Comparison of ENCODE assay signal across 17 cellular contexts in genomic region chr2:217849576-217849975, GRCh38.
DNase-seq lines count a peak whose midpoint lies in the region; ATAC-seq, FAIRE-seq and TF ChIP-seq lines count a peak whose summit lies in the region.
"Had no signal": no experiment of that assay in that cellular context is flagged by ENCODE, and none has a peak within 500 bp of the region (broad histone marks: within the 10 kb centered on the region; RNA-seq: fewer than 3 reads in every experiment).

No MANE protein-coding gene starts in this region.

- intact Hi-C loops in lower lobe of right lung (cut with DNase I), result no loop called here

- WGBS in GM23248 (ENCODE audit: low coverage in 1 of 2, low lambda C conversion rate in 2 of 2, missing lambda C conversion rate in 2 of 2), 2 experiments, result 85 to 90% methylated on average over 6 of the region's 6 CpGs
- WGBS in smooth muscle cell (ENCODE audit: low lambda C conversion rate), result 92% methylated on average over 6 of the region's 6 CpGs

- no peaks in the 10 kb centered on the region for H3K9me3 ChIP-seq in GM23248 (ENCODE audit: low read depth)
- H3K9me3 ChIP-seq in astrocyte (ENCODE audit: insufficient read depth, low read depth, low read length), result no peaks in the 10 kb centered on the region
- peaks cover 6% of the 10 kb centered on the region for H3K9me3 ChIP-seq in lower lobe of right lung
- no peaks in the 10 kb centered on the region for H3K9me3 ChIP-seq in smooth muscle cell (replicated peaks; ENCODE audit: low read depth)

- H3K4me3 Mint-ChIP-seq in astrocyte (ENCODE audit: unreplicated experiment), result no peak overlapping the region
- H3K4me3 Mint-ChIP-seq: activated CD8-positive, alpha-beta memory T cell treated with anti-CD3 and anti-CD28 coated beads, Interleukin-2, amount 10 ng/mL, durations not matched to agents 7 days and 5 days; T-helper 2 cell treated with Interferon-gamma antibody and Interleukin-4, amounts not matched to agents 5 μg/mL and 100 μg/mL, for 36 hours had no signal

- H3K4me3 ChIP-seq in GM23248 (no peak overlapping the region), astrocyte (ENCODE audit: insufficient read depth, low read depth, low read length) (peak overlapping the region; percentile 37), lower lobe of right lung (no peak overlapping the region), smooth muscle cell (no peak overlapping the region)

- H3K79me2 ChIP-seq in GM23248 (ENCODE audit: insufficient read depth), result peaks cover 79% of the 10 kb centered on the region
- peaks cover 62% of the 10 kb centered on the region for H3K79me2 ChIP-seq in astrocyte (ENCODE audit: insufficient read depth, low read length)
- peaks cover 43% of the 10 kb centered on the region for H3K79me2 ChIP-seq in smooth muscle cell (ENCODE audit: low read depth)

- H3K27ac ChIP-seq in GM23248, result peak overlapping the region; percentile 85
- peak overlapping the region; percentile 84 for H3K27ac ChIP-seq in astrocyte (ENCODE audit: low read depth, low read length)
- peak overlapping the region; percentile 71 for H3K27ac ChIP-seq in lower lobe of right lung
- peak overlapping the region; percentile 69 for H3K27ac ChIP-seq in smooth muscle cell (ENCODE audit: low read depth)

- peak overlapping the region; percentile 49 for H3K27ac Mint-ChIP-seq in astrocyte (ENCODE audit: unreplicated experiment)
- H3K27ac Mint-ChIP-seq: activated CD8-positive, alpha-beta memory T cell treated with anti-CD3 and anti-CD28 coated beads, Interleukin-2, amount 10 ng/mL, durations not matched to agents 7 days and 5 days; T-helper 2 cell treated with Interferon-gamma antibody and Interleukin-4, amounts not matched to agents 5 μg/mL and 100 μg/mL, for 36 hours had no signal

- H2AFZ ChIP-seq in GM23248, result no peak overlapping the region
- H2AFZ ChIP-seq in astrocyte (ENCODE audit: low read depth, low read length), result no peak overlapping the region
- no peak overlapping the region for H2AFZ ChIP-seq in smooth muscle cell (ENCODE audit: low read depth)

- in situ Hi-C loops in GM23248 (cut with MboI), result no loop called here

- no peaks in the 10 kb centered on the region for H3K27me3 Mint-ChIP-seq in astrocyte (ENCODE audit: low read depth, unreplicated experiment)
- H3K27me3 Mint-ChIP-seq: activated CD8-positive, alpha-beta memory T cell treated with anti-CD3 and anti-CD28 coated beads, Interleukin-2, amount 10 ng/mL, durations not matched to agents 7 days and 5 days had no signal

- no peaks in the 10 kb centered on the region; the same call in 1 of the 2 replicates for H4K20me1 ChIP-seq in GM23248 (ENCODE audit: insufficient read depth)
- H4K20me1 ChIP-seq in astrocyte (ENCODE audit: insufficient read depth, low read length), result peaks cover 89% of the 10 kb centered on the region
- peaks cover 100% of the 10 kb centered on the region for H4K20me1 ChIP-seq in smooth muscle cell (ENCODE audit: low read depth)

- H3K4me1 Mint-ChIP-seq in astrocyte (ENCODE audit: low read depth, unreplicated experiment), result peaks cover 56% of the 10 kb centered on the region
- H3K4me1 Mint-ChIP-seq: activated CD8-positive, alpha-beta memory T cell treated with anti-CD3 and anti-CD28 coated beads, Interleukin-2, amount 10 ng/mL, durations not matched to agents 7 days and 5 days had no signal

- peaks cover 30% of the 10 kb centered on the region for H3K36me3 ChIP-seq in GM23248 (ENCODE audit: low read depth)
- peaks cover 34% of the 10 kb centered on the region for H3K36me3 ChIP-seq in astrocyte (ENCODE audit: insufficient read depth, low read length)
- H3K36me3 ChIP-seq in lower lobe of right lung, result peaks cover 73% of the 10 kb centered on the region
- no peaks in the 10 kb centered on the region for H3K36me3 ChIP-seq in smooth muscle cell (ENCODE audit: low read depth)

- H3K27me3 ChIP-seq in GM23248 (replicated peaks; ENCODE audit: insufficient read depth), result no peaks in the 10 kb centered on the region
- H3K27me3 ChIP-seq in astrocyte (ENCODE audit: insufficient read depth, low read length), result no peaks in the 10 kb centered on the region
- no peaks in the 10 kb centered on the region for H3K27me3 ChIP-seq in lower lobe of right lung (ENCODE audit: low read depth)
- H3K27me3 ChIP-seq in smooth muscle cell (ENCODE audit: low read depth), result no peaks in the 10 kb centered on the region

- no peaks in the 10 kb centered on the region for H3K9me2 ChIP-seq in GM23248 (ENCODE audit: insufficient read depth)

- no peak for TF ChIP-seq CTCF in astrocyte (IDR thresholded peaks at IDR 0.05; ENCODE audit: insufficient read depth, low read depth, low read length)
- no peak for TF ChIP-seq CTCF in lower lobe of right lung (IDR thresholded peaks at IDR 0.05)
- no peak for TF ChIP-seq CTCF in smooth muscle cell (IDR thresholded peaks at IDR 0.05; ENCODE audit: borderline replicate concordance, insufficient read depth, poor library complexity, severe bottlenecking)

- ATAC-seq in lower lobe of right lung (no peak), HG02973 (IDR thresholded peaks at IDR 0.05; ENCODE audit: unreplicated experiment) (no peak), HG02938 (IDR thresholded peaks at IDR 0.05; ENCODE audit: unreplicated experiment) (no peak), HG03045 (IDR thresholded peaks at IDR 0.05; ENCODE audit: unreplicated experiment) (no peak)
- ATAC-seq: activated CD8-positive, alpha-beta memory T cell treated with anti-CD3 and anti-CD28 coated beads, Interleukin-2, amount 10 ng/mL, durations not matched to agents 7 days and 5 days; stimulated activated naive CD8-positive, alpha-beta T cell treated with anti-CD3 and anti-CD28 coated beads, Interleukin-15, Interleukin-2, amounts not matched to agents 100 U/mL and 50 U/mL, for 24 hours had no signal

- FAIRE-seq in astrocyte (lab: Jason Lieb, UNC), result no peak

- DNase-seq in GM23248 (no peak), astrocyte (ENCODE audit: low read depth) (no peak), lower lobe of right lung (no peak), smooth muscle cell (lab: John Stamatoyannopoulos, UW; ENCODE audit: unreplicated experiment) (no peak), LoVo (ENCODE audit: low spot score) (no peak)
- DNase-seq: activated CD4-positive, alpha-beta T cell treated with anti-CD3 and anti-CD28 coated beads for 1 hour; activated CD8-positive, alpha-beta memory T cell treated with anti-CD3 and anti-CD28 coated beads, Interleukin-2, amount 10 ng/mL, durations not matched to agents 7 days and 5 days; activated gamma-delta T cell; GOT3; NCI-H345; NK-92 treated with Interleukin-12 subunit alpha and Interleukin-12 subunit beta, amount 100 ng/mL, for 24 hours; SHP77; stimulated activated naive CD8-positive, alpha-beta T cell treated with anti-CD3 and anti-CD28 coated beads, Interleukin-15, Interleukin-2, amounts not matched to agents 100 U/mL and 50 U/mL, for 24 hours had no signal

- peaks cover 35% of the 10 kb centered on the region for H3F3A ChIP-seq in GM23248 (ENCODE audit: insufficient read depth)
- H3F3A ChIP-seq in smooth muscle cell (ENCODE audit: low read depth), result peaks cover 55% of the 10 kb centered on the region

- H3K4me2 ChIP-seq in GM23248 (ENCODE audit: unreplicated experiment), result peak overlapping the region; percentile 54
- peak overlapping the region; percentile 85 for H3K4me2 ChIP-seq in astrocyte (ENCODE audit: low read length)
- peak overlapping the region; percentile 79 for H3K4me2 ChIP-seq in smooth muscle cell

- H3K9ac ChIP-seq in GM23248 (peak overlapping the region; percentile 67), astrocyte (ENCODE audit: low read length) (peak overlapping the region; percentile 72), smooth muscle cell (ENCODE audit: low read depth) (no peak overlapping the region)

- H3K9me3 Mint-ChIP-seq in astrocyte (ENCODE audit: unreplicated experiment), result no peaks in the 10 kb centered on the region
- H3K9me3 Mint-ChIP-seq: T-helper 2 cell treated with Interferon-gamma antibody and Interleukin-4, amounts not matched to agents 5 μg/mL and 100 μg/mL, for 36 hours had no signal

- peaks cover 41% of the 10 kb centered on the region for H3K36me3 Mint-ChIP-seq in astrocyte (ENCODE audit: low read depth, unreplicated experiment)
- H3K36me3 Mint-ChIP-seq: activated CD8-positive, alpha-beta memory T cell treated with anti-CD3 and anti-CD28 coated beads, Interleukin-2, amount 10 ng/mL, durations not matched to agents 7 days and 5 days had no signal

- H3K4me1 ChIP-seq in GM23248 (ENCODE audit: insufficient read depth), result peaks cover 68% of the 10 kb centered on the region
- H3K4me1 ChIP-seq in astrocyte (ENCODE audit: insufficient read depth, low read length), result peaks cover 42% of the 10 kb centered on the region
- peaks cover 87% of the 10 kb centered on the region for H3K4me1 ChIP-seq in lower lobe of right lung
- peaks cover 29% of the 10 kb centered on the region for H3K4me1 ChIP-seq in smooth muscle cell (ENCODE audit: low read depth)
